Comparison of ENCODE assay signal across 28 cellular contexts in genomic region chr3:39587113-39587512, GRCh38.
"Had no signal": no experiment of that assay in that cellular context is flagged by ENCODE, and none has a peak within 500 bp of the region (broad histone marks: within the 10 kb centered on the region; RNA-seq: fewer than 3 reads in every experiment).

No MANE protein-coding gene starts in this region.

- H3K9me3 ChIP-seq: esophagus squamous epithelium, gastrocnemius medialis, heart right ventricle, left lung, lower lobe of right lung, mucosa of descending colon had no signal

- H3K36me3 ChIP-seq: esophagus squamous epithelium, gastrocnemius medialis, heart right ventricle, left lung, lower lobe of right lung had no signal

- H3K27ac ChIP-seq: coronary artery, dorsolateral prefrontal cortex, epithelial cell of prostate, esophagus squamous epithelium, gastrocnemius medialis, heart right ventricle, left lung, lower lobe of right lung had no signal

- FAIRE-seq: endometrium, islet of Langerhans, keratinocyte had no signal

- H3K4me1 ChIP-seq: esophagus squamous epithelium, gastrocnemius medialis, heart right ventricle, left lung, lower lobe of right lung had no signal

- H3K4me3 ChIP-seq: coronary artery, dorsolateral prefrontal cortex, esophagus squamous epithelium, gastrocnemius medialis, heart right ventricle, left lung, lower lobe of right lung, mucosa of descending colon had no signal

- H3K27me3 ChIP-seq: dorsolateral prefrontal cortex, esophagus squamous epithelium, gastrocnemius medialis, heart right ventricle, left lung had no signal

- ATAC-seq: effector memory CD8-positive, alpha-beta T cell; esophagus mucosa; gastrocnemius medialis; heart right ventricle; left cardiac atrium; left lung; left ventricle myocardium superior; lower lobe of right lung; mucosa of descending colon; naive thymus-derived CD8-positive, alpha-beta T cell had no signal

- DNase-seq: dermis blood vessel endothelial cell; dorsolateral prefrontal cortex; effector CD8-positive, alpha-beta T cell; effector memory CD8-positive, alpha-beta T cell; endodermal cell; erythroblast; esophagus squamous epithelium; foreskin fibroblast; foreskin melanocyte; gastrocnemius medialis; glutamatergic neuron; head of caudate nucleus; heart right ventricle; hippocampal formation; left cardiac atrium; left lung; left ventricle myocardium superior; lower lobe of right lung; mesenchymal stem cell; mucosa of descending colon; naive B cell; naive thymus-derived CD8-positive, alpha-beta T cell had no signal
